Comparison of ENCODE assay signal across 1 cellular context in genomic region chr10:80290474-80291220, GRCh38.
TF ChIP-seq lines count a peak whose summit lies in the region.

No MANE protein-coding gene starts in this region.

TF ChIP-seq in HepG2, 621 proteins besides CTCF, POLR2A, EP300 and RAD21 (continued from another document and continues in another):
- TF ChIP-seq ZBTB40 (IDR thresholded peaks at IDR 0.05) (no peak), ZBTB40 (CRISPR knock-in tag; IDR thresholded peaks at IDR 0.05) (no peak), ATF3 (CRISPR knock-in tag; IDR thresholded peaks at IDR 0.05) (no peak), TCF12 (IDR thresholded peaks at IDR 0.05) (no peak), TCF12 (CRISPR knock-in tag; IDR thresholded peaks at IDR 0.05) (no peak), ZNF484 (CRISPR knock-in tag; IDR thresholded peaks at IDR 0.05; ENCODE audit: borderline replicate concordance, low read depth) (no peak), ZNF205 (CRISPR knock-in tag; IDR thresholded peaks at IDR 0.05) (no peak), KDM5B (CRISPR knock-in tag; IDR thresholded peaks at IDR 0.05; ENCODE audit: borderline replicate concordance) (no peak), KLF6 (CRISPR knock-in tag; IDR thresholded peaks at IDR 0.05) (peak; percentile 54; the same call in 1 of the 2 replicates), ZNF430 (CRISPR knock-in tag; IDR thresholded peaks at IDR 0.05) (no peak), ZNF720 (CRISPR knock-in tag; IDR thresholded peaks at IDR 0.05) (no peak), ZNF207 (IDR thresholded peaks at IDR 0.05; ENCODE audit: borderline replicate concordance) (no peak), TSC22D2 (CRISPR knock-in tag; IDR thresholded peaks at IDR 0.05; ENCODE audit: borderline replicate concordance) (no peak), ZNF34 (CRISPR knock-in tag; IDR thresholded peaks at IDR 0.05; ENCODE audit: borderline replicate concordance) (no peak), ZNF709 (CRISPR knock-in tag; IDR thresholded peaks at IDR 0.05) (no peak), ZSCAN29 (CRISPR knock-in tag; conservative IDR thresholded peaks at IDR 0.05) (no peak), NCOR1 (IDR thresholded peaks at IDR 0.05; ENCODE audit: borderline replicate concordance, low read length) (peak; percentile 71), MATR3 (CRISPR knock-in tag; IDR thresholded peaks at IDR 0.05) (no peak), ZBTB37 (CRISPR knock-in tag; IDR thresholded peaks at IDR 0.05) (no peak), ZNF670 (CRISPR knock-in tag; IDR thresholded peaks at IDR 0.05; ENCODE audit: borderline replicate concordance) (no peak), ZNF746 (CRISPR knock-in tag; IDR thresholded peaks at IDR 0.05) (no peak), LCORL (IDR thresholded peaks at IDR 0.05) (no peak), LCORL (CRISPR knock-in tag; IDR thresholded peaks at IDR 0.05) (peak; percentile 77), CBX1 (IDR thresholded peaks at IDR 0.05; ENCODE audit: low read depth) (peak; percentile 2), ZNF740 (CRISPR knock-in tag; IDR thresholded peaks at IDR 0.05) (no peak), MXD1 (CRISPR knock-in tag; IDR thresholded peaks at IDR 0.05) (no peak), ZNF496 (CRISPR knock-in tag; IDR thresholded peaks at IDR 0.05; ENCODE audit: insufficient replicate concordance) (no peak), ZNF747 (CRISPR knock-in tag; IDR thresholded peaks at IDR 0.05; ENCODE audit: borderline replicate concordance) (no peak), SAFB2 (CRISPR knock-in tag; IDR thresholded peaks at IDR 0.05; ENCODE audit: borderline replicate concordance, low read depth) (no peak), ZNF563 (CRISPR knock-in tag; IDR thresholded peaks at IDR 0.05) (no peak), RELA (CRISPR knock-in tag; IDR thresholded peaks at IDR 0.05) (no peak), ZFP37 (CRISPR knock-in tag; IDR thresholded peaks at IDR 0.05; ENCODE audit: borderline replicate concordance) (no peak), ZNF30 (CRISPR knock-in tag; IDR thresholded peaks at IDR 0.05) (no peak), RORA (CRISPR knock-in tag; IDR thresholded peaks at IDR 0.05) (no peak), MTA3 (CRISPR knock-in tag; IDR thresholded peaks at IDR 0.05) (no peak), NCOA5 (CRISPR knock-in tag; IDR thresholded peaks at IDR 0.05) (no peak), REPIN1 (CRISPR knock-in tag; IDR thresholded peaks at IDR 0.05; ENCODE audit: borderline replicate concordance, low read depth) (no peak; the same call in 1 of the 2 replicates), HNRNPUL1 (IDR thresholded peaks at IDR 0.05; ENCODE audit: low read depth, low read length) (no peak), ZNF235 (CRISPR knock-in tag; IDR thresholded peaks at IDR 0.05; ENCODE audit: borderline replicate concordance) (no peak), HNRNPL (IDR thresholded peaks at IDR 0.05; ENCODE audit: low read depth, low read length) (no peak), ZNF441 (CRISPR knock-in tag; IDR thresholded peaks at IDR 0.05; ENCODE audit: borderline replicate concordance) (no peak), ATAD3A (CRISPR knock-in tag; IDR thresholded peaks at IDR 0.05) (no peak), ZNF121 (CRISPR knock-in tag; IDR thresholded peaks at IDR 0.05) (no peak), ZFP90 (CRISPR knock-in tag; IDR thresholded peaks at IDR 0.05; ENCODE audit: borderline replicate concordance) (no peak), ZBTB33 (CRISPR knock-in tag; IDR thresholded peaks at IDR 0.05) (no peak), PHF5A (CRISPR knock-in tag; IDR thresholded peaks at IDR 0.05; ENCODE audit: low read depth, unreplicated experiment) (no peak), SALL1 (CRISPR knock-in tag; IDR thresholded peaks at IDR 0.05) (peak; percentile 80), SYNCRIP (IDR thresholded peaks at IDR 0.05; ENCODE audit: insufficient read depth, low read depth, low read length) (no peak)
- TF ChIP-seq, protein P1, sequence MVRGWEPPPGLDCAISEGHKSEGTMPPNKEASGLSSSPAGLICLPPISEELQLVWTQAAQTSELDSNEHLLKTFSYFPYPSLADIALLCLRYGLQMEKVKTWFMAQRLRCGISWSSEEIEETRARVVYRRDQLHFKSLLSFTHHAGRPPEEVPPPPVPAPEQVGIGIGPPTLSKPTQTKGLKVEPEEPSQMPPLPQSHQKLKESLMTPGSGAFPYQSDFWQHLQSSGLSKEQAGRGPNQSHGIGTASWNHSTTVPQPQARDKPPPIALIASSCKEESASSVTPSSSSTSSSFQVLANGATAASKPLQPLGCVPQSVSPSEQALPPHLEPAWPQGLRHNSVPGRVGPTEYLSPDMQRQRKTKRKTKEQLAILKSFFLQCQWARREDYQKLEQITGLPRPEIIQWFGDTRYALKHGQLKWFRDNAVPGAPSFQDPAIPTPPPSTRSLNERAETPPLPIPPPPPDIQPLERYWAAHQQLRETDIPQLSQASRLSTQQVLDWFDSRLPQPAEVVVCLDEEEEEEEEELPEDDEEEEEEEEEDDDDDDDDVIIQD (CRISPR knock-in tag; IDR thresholded peaks at IDR 0.05; ENCODE audit: low read depth), result peak; percentile 32; the same call in 1 of the 2 replicates
- TF ChIP-seq, protein P2, sequence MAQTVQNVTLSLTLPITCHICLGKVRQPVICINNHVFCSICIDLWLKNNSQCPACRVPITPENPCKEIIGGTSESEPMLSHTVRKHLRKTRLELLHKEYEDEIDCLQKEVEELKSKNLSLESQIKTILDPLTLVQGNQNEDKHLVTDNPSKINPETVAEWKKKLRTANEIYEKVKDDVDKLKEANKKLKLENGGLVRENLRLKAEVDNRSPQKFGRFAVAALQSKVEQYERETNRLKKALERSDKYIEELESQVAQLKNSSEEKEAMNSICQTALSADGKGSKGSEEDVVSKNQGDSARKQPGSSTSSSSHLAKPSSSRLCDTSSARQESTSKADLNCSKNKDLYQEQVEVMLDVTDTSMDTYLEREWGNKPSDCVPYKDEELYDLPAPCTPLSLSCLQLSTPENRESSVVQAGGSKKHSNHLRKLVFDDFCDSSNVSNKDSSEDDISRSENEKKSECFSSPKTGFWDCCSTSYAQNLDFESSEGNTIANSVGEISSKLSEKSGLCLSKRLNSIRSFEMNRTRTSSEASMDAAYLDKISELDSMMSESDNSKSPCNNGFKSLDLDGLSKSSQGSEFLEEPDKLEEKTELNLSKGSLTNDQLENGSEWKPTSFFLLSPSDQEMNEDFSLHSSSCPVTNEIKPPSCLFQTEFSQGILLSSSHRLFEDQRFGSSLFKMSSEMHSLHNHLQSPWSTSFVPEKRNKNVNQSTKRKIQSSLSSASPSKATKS (CRISPR knock-in tag; IDR thresholded peaks at IDR 0.05), result no peak
- TF ChIP-seq, protein P3, sequence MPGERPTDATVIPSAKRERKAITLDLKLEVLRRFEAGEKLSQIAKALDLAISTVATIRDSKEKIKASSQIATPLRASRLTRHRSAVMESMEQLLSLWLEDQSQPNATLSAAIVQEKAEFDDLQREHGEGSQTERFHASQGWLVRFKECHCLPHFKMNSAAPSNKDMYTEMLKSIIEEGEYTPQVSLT (CRISPR knock-in tag; IDR thresholded peaks at IDR 0.05; ENCODE audit: borderline replicate concordance, low read depth), result no peak
